Comparison of ENCODE assay signal across 1 cellular context in the genomic region with DNA sequence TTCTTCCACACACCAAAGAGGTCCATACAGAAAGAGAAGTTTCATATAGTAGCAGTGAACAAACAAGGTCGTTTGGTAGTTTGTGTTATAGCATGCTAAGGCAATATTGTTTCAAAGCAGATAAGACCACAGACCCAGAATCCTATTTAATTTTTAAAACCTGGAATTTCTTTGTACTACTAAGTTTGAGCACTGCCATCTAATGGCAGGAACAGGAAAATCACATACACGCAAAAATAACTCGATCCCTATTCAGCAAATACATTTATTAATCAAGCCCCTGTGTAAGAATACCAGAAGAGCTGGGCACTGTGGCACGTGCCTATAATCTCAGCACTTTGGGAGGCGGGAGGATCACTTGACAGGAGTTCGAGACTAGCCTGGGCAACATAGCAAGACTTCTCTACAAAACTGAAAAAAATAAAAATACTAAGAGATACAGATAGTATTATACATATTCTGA.
TF ChIP-seq lines count a peak whose summit lies in the region.

No MANE protein-coding gene starts in this region.

TF ChIP-seq in HepG2, 621 proteins besides CTCF, POLR2A, EP300 and RAD21:
- TF ChIP-seq, protein P1, sequence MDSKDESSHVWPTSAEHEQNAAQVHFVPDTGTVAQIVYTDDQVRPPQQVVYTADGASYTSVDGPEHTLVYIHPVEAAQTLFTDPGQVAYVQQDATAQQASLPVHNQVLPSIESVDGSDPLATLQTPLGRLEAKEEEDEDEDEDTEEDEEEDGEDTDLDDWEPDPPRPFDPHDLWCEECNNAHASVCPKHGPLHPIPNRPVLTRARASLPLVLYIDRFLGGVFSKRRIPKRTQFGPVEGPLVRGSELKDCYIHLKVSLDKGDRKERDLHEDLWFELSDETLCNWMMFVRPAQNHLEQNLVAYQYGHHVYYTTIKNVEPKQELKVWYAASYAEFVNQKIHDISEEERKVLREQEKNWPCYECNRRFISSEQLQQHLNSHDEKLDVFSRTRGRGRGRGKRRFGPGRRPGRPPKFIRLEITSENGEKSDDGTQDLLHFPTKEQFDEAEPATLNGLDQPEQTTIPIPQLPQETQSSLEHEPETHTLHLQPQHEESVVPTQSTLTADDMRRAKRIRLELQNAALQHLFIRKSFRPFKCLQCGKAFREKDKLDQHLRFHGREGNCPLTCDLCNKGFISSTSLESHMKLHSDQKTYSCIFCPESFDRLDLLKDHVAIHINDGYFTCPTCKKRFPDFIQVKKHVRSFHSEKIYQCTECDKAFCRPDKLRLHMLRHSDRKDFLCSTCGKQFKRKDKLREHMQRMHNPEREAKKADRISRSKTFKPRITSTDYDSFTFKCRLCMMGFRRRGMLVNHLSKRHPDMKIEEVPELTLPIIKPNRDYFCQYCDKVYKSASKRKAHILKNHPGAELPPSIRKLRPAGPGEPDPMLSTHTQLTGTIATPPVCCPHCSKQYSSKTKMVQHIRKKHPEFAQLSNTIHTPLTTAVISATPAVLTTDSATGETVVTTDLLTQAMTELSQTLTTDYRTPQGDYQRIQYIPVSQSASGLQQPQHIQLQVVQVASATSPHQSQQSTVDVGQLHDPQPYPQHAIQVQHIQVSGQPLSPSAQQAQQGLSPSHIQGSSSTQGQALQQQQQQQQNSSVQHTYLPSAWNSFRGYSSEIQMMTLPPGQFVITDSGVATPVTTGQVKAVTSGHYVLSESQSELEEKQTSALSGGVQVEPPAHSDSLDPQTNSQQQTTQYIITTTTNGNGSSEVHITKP (CRISPR knock-in tag; IDR thresholded peaks at IDR 0.05; ENCODE audit: low read depth), result no peak
- TF ChIP-seq, protein P2, sequence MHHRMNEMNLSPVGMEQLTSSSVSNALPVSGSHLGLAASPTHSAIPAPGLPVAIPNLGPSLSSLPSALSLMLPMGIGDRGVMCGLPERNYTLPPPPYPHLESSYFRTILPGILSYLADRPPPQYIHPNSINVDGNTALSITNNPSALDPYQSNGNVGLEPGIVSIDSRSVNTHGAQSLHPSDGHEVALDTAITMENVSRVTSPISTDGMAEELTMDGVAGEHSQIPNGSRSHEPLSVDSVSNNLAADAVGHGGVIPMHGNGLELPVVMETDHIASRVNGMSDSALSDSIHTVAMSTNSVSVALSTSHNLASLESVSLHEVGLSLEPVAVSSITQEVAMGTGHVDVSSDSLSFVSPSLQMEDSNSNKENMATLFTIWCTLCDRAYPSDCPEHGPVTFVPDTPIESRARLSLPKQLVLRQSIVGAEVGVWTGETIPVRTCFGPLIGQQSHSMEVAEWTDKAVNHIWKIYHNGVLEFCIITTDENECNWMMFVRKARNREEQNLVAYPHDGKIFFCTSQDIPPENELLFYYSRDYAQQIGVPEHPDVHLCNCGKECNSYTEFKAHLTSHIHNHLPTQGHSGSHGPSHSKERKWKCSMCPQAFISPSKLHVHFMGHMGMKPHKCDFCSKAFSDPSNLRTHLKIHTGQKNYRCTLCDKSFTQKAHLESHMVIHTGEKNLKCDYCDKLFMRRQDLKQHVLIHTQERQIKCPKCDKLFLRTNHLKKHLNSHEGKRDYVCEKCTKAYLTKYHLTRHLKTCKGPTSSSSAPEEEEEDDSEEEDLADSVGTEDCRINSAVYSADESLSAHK (CRISPR knock-in tag; IDR thresholded peaks at IDR 0.05; ENCODE audit: borderline replicate concordance), result no peak
- no peak for TF ChIP-seq YY1 (IDR thresholded peaks at IDR 0.05; ENCODE audit: insufficient read depth, insufficient replicate concordance, low read depth, low read length)
